Comparison of ENCODE assay signal across 1 cellular context in the genomic region with DNA sequence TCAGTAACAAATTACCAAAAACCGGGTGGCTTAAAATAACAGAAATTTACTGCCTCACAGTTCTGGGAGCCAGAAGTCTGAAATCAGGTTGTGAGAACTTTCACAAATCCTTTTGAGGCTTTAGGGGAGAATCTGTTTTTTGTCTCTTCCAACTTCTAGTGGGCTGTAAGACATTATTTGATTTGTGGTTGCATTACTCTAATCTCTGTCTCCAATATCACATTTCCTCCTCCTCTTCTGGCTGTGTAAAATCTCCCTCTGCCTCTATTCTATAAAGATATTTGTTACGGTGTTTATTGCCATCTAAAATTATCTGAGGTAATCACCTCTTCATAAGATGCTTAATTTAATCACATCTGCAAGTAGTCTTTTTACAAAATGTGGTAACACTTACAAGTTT.
A peak's percentile ranks its signal among the peaks of the same experiment; 100 is the strongest.
TF ChIP-seq lines count a peak whose summit lies in the region.

No MANE protein-coding gene starts in this region.

TF ChIP-seq in SK-N-SH, 30 proteins besides CTCF, POLR2A, EP300 and RAD21 (continued from another document):
- TF ChIP-seq FOSL2 (IDR thresholded peaks at IDR 0.05; ENCODE audit: borderline replicate concordance, low read depth) (no peak), PBX3 (IDR thresholded peaks at IDR 0.05) (no peak), NRF1 (IDR thresholded peaks at IDR 0.05; ENCODE audit: low read depth, low read length) (no peak), CHD2 (IDR thresholded peaks at IDR 0.05; ENCODE audit: low read length, partially characterized antibody) (peak; percentile 26), SIN3A (IDR thresholded peaks at IDR 0.05; ENCODE audit: borderline replicate concordance, low read depth, low read length) (no peak), RFX5 (IDR thresholded peaks at IDR 0.05; ENCODE audit: low read length) (no peak), POLR2AphosphoS5 (IDR thresholded peaks at IDR 0.05; ENCODE audit: low read depth, low read length) (0 out of 2 replicates have a peak, but pooled peaks have one; percentile 12), ZBTB33 (IDR thresholded peaks at IDR 0.05; ENCODE audit: borderline replicate concordance, low read depth) (no peak), TAF1 (IDR thresholded peaks at IDR 0.05; ENCODE audit: borderline replicate concordance, low read depth, low read length) (no peak), JUND (IDR thresholded peaks at IDR 0.05) (no peak), GATA2 (CRISPR knock-in tag; IDR thresholded peaks at IDR 0.05) (peak; percentile 84), MEF2A (IDR thresholded peaks at IDR 0.05; ENCODE audit: borderline replicate concordance, low read depth) (no peak), TEAD4 (IDR thresholded peaks at IDR 0.05; ENCODE audit: borderline replicate concordance, insufficient read depth) (no peak), USF2 (IDR thresholded peaks at IDR 0.05; ENCODE audit: borderline replicate concordance, low read depth, low read length) (no peak), FOXM1 (IDR thresholded peaks at IDR 0.05; ENCODE audit: low read depth) (no peak), ELF1 (IDR thresholded peaks at IDR 0.05) (no peak), EZH2phosphoT487 (IDR thresholded peaks at IDR 0.05; ENCODE audit: borderline replicate concordance, low read depth) (no peak), RXRA (IDR thresholded peaks at IDR 0.05; ENCODE audit: borderline replicate concordance, low read depth) (no peak), YY1 (IDR thresholded peaks at IDR 0.05; ENCODE audit: low read depth) (no peak), SMC3 (IDR thresholded peaks at IDR 0.05; ENCODE audit: low read depth, low read length) (no peak), TCF12 (IDR thresholded peaks at IDR 0.05) (no peak)
- TF ChIP-seq, protein P1, sequence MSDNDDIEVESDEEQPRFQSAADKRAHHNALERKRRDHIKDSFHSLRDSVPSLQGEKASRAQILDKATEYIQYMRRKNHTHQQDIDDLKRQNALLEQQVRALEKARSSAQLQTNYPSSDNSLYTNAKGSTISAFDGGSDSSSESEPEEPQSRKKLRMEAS (IDR thresholded peaks at IDR 0.05; ENCODE audit: low read depth) = no peak
- TF ChIP-seq, protein P2, sequence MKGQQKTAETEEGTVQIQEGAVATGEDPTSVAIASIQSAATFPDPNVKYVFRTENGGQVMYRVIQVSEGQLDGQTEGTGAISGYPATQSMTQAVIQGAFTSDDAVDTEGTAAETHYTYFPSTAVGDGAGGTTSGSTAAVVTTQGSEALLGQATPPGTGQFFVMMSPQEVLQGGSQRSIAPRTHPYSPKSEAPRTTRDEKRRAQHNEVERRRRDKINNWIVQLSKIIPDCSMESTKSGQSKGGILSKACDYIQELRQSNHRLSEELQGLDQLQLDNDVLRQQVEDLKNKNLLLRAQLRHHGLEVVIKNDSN (IDR thresholded peaks at IDR 0.05; ENCODE audit: borderline replicate concordance, low read depth) = no peak
